Comparison of ENCODE assay signal across 8 cellular contexts in the genomic region with DNA sequence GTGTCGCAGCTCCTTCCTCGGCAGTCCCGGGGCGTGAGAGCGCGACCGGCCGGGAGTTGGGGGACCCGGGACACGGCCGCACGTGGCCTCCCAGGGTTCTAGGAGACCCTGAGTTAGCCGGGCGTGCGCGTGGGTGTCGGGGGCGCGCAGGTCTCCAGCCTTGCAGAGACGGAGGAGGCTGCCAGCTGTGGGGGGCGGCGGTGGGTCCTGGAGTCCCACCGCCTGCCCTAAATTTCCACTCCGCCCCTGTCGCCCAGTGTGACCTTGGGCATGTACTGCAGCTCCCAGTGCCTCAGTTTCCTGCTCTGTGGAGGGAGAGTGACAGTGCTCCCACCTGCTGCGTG. TPM values are rescaled to one million over a fixed set of nuclear protein-coding genes. Genes with fewer than 3 reads are reported as not detected.
DNase-seq lines count a peak whose midpoint lies in the region; ATAC-seq and TF ChIP-seq lines count a peak whose summit lies in the region.

No MANE protein-coding gene starts in this region.

- no peaks in the 10 kb centered on the region for H3K27me3 ChIP-seq in right atrium auricular region

- no peaks in the 10 kb centered on the region for H3K27me3 Mint-ChIP-seq in WTC11 (ENCODE audit: low read depth)

- CTCF ChIA-PET in WTC11 (lab: Charles Lee), result interaction anchor here (0.6 kb wide), 1 partner anchor 59 kb away, joined by 5 read pairs; no protein-coding TSS in a partner anchor

- DNase-seq in WTC11 (ENCODE audit: low spot score), result no peak
- DNase-seq in right atrium auricular region (ENCODE audit: low spot score), result no peak
- no peak for DNase-seq in NK-92 treated with Interleukin-12 subunit alpha and Interleukin-12 subunit beta, amount 100 ng/mL, for 24 hours (lab: John Stamatoyannopoulos, UW)
- no peak for DNase-seq in stimulated activated CD4-positive, alpha-beta T cell treated with anti-CD3 and anti-CD28 coated beads, Interleukin-15, amount 100 ng/mL, for 24 hours
- DNase-seq in cerebellum (ENCODE audit: low spot score), result no peak

- no peak overlapping the region for H3K27ac Mint-ChIP-seq in WTC11

- H3K9ac ChIP-seq in ES-I3 (ENCODE audit: low read depth, low read length), result peak overlapping the region; percentile 29; the same call in 1 of the 2 replicates

- H3K27ac ChIP-seq in right atrium auricular region (no peak overlapping the region), skin epidermis (peak overlapping the region in 7 of 21 experiments; percentile 14 to 59 (median 54))

- ATAC-seq in WTC11, result no peak
- no peak for ATAC-seq in HG02870 (IDR thresholded peaks at IDR 0.05; ENCODE audit: unreplicated experiment)

- H3K4me1 Mint-ChIP-seq in WTC11, result peaks cover 25% of the 10 kb centered on the region

- no peaks in the 10 kb centered on the region for H3K4me1 ChIP-seq in ES-I3 (ENCODE audit: insufficient read depth, low read length)
- peaks cover 0 to 12% of the 10 kb centered on the region in 2 donors for H3K4me1 ChIP-seq in right atrium auricular region

- H3K9me3 Mint-ChIP-seq in WTC11, result no peaks in the 10 kb centered on the region

- TF ChIP-seq CTCF in WTC11 (IDR thresholded peaks at IDR 0.05), result no peak
- no peak for TF ChIP-seq CTCF in right atrium auricular region (IDR thresholded peaks at IDR 0.05)

- POLR2A ChIA-PET in WTC11 (lab: Charles Lee), result no interaction called here

- no peaks in the 10 kb centered on the region for H3K9me3 ChIP-seq in ES-I3 (ENCODE audit: control insufficient read depth, insufficient read depth, low read length)
- H3K9me3 ChIP-seq in right atrium auricular region, result no peaks in the 10 kb centered on the region

- H3K36me3 ChIP-seq in ES-I3 (ENCODE audit: insufficient read depth, low read length) (no peaks in the 10 kb centered on the region), right atrium auricular region (no peaks in the 10 kb centered on the region)

- peak overlapping the region; percentile 18 to 37 for H3K4me3 ChIP-seq in right atrium auricular region
- H3K4me3 ChIP-seq in skin epidermis, result peak overlapping the region; percentile 5 to 42 (median 16)

- no peaks in the 10 kb centered on the region for H3K36me3 Mint-ChIP-seq in WTC11

- peak overlapping the region; percentile 57 for H3K4me3 Mint-ChIP-seq in WTC11

TF ChIP-seq in WTC11, 78 proteins besides CTCF, POLR2A, EP300 and RAD21:
- TF ChIP-seq, protein P1, sequence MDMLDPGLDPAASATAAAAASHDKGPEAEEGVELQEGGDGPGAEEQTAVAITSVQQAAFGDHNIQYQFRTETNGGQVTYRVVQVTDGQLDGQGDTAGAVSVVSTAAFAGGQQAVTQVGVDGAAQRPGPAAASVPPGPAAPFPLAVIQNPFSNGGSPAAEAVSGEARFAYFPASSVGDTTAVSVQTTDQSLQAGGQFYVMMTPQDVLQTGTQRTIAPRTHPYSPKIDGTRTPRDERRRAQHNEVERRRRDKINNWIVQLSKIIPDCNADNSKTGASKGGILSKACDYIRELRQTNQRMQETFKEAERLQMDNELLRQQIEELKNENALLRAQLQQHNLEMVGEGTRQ (CRISPR knock-in tag; IDR thresholded peaks at IDR 0.05), result no peak
- TF ChIP-seq, protein P2, sequence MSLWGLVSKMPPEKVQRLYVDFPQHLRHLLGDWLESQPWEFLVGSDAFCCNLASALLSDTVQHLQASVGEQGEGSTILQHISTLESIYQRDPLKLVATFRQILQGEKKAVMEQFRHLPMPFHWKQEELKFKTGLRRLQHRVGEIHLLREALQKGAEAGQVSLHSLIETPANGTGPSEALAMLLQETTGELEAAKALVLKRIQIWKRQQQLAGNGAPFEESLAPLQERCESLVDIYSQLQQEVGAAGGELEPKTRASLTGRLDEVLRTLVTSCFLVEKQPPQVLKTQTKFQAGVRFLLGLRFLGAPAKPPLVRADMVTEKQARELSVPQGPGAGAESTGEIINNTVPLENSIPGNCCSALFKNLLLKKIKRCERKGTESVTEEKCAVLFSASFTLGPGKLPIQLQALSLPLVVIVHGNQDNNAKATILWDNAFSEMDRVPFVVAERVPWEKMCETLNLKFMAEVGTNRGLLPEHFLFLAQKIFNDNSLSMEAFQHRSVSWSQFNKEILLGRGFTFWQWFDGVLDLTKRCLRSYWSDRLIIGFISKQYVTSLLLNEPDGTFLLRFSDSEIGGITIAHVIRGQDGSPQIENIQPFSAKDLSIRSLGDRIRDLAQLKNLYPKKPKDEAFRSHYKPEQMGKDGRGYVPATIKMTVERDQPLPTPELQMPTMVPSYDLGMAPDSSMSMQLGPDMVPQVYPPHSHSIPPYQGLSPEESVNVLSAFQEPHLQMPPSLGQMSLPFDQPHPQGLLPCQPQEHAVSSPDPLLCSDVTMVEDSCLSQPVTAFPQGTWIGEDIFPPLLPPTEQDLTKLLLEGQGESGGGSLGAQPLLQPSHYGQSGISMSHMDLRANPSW (CRISPR knock-in tag; conservative IDR thresholded peaks at IDR 0.05; ENCODE audit: low read depth), result no peak
- TF ChIP-seq ZNF138 (CRISPR knock-in tag; conservative IDR thresholded peaks at IDR 0.05) (no peak), ELF4 (CRISPR knock-in tag; IDR thresholded peaks at IDR 0.05; ENCODE audit: low read depth) (no peak), ZNF219 (CRISPR knock-in tag; IDR thresholded peaks at IDR 0.05; ENCODE audit: borderline replicate concordance) (no peak), GRHL2 (CRISPR knock-in tag; IDR thresholded peaks at IDR 0.05; ENCODE audit: insufficient replicate concordance, severe bottlenecking) (no peak), ETV6 (CRISPR knock-in tag; IDR thresholded peaks at IDR 0.05) (no peak), ZNF416 (CRISPR knock-in tag; IDR thresholded peaks at IDR 0.05) (no peak), ESRRA (CRISPR knock-in tag; IDR thresholded peaks at IDR 0.05; ENCODE audit: borderline replicate concordance) (no peak)
- TF ChIP-seq, protein P3, sequence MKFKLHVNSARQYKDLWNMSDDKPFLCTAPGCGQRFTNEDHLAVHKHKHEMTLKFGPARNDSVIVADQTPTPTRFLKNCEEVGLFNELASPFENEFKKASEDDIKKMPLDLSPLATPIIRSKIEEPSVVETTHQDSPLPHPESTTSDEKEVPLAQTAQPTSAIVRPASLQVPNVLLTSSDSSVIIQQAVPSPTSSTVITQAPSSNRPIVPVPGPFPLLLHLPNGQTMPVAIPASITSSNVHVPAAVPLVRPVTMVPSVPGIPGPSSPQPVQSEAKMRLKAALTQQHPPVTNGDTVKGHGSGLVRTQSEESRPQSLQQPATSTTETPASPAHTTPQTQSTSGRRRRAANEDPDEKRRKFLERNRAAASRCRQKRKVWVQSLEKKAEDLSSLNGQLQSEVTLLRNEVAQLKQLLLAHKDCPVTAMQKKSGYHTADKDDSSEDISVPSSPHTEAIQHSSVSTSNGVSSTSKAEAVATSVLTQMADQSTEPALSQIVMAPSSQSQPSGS (CRISPR knock-in tag; IDR thresholded peaks at IDR 0.05; ENCODE audit: borderline replicate concordance, low read depth), result no peak
- TF ChIP-seq, protein P4, sequence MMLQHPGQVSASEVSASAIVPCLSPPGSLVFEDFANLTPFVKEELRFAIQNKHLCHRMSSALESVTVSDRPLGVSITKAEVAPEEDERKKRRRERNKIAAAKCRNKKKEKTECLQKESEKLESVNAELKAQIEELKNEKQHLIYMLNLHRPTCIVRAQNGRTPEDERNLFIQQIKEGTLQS (CRISPR knock-in tag; conservative IDR thresholded peaks at IDR 0.05), result no peak
- TF ChIP-seq, protein P5, sequence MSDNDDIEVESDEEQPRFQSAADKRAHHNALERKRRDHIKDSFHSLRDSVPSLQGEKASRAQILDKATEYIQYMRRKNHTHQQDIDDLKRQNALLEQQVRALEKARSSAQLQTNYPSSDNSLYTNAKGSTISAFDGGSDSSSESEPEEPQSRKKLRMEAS (CRISPR knock-in tag; IDR thresholded peaks at IDR 0.05), result no peak
- TF ChIP-seq, protein P6, sequence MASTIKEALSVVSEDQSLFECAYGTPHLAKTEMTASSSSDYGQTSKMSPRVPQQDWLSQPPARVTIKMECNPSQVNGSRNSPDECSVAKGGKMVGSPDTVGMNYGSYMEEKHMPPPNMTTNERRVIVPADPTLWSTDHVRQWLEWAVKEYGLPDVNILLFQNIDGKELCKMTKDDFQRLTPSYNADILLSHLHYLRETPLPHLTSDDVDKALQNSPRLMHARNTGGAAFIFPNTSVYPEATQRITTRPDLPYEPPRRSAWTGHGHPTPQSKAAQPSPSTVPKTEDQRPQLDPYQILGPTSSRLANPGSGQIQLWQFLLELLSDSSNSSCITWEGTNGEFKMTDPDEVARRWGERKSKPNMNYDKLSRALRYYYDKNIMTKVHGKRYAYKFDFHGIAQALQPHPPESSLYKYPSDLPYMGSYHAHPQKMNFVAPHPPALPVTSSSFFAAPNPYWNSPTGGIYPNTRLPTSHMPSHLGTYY (CRISPR knock-in tag; IDR thresholded peaks at IDR 0.05), result no peak
TF ChIP-seq in WTC11: peak in this region for 0.

RNA-seq across cellular contexts. Expression of a gene that starts 18.8 kb away (rescaled TPM):
- total RNA-seq in WTC11 (2021), result 72.9 to 95.0 TPM (median 76.5 TPM) in 3 replicates
- 10 to 100 TPM; 12.9 to 19.4 TPM for total RNA-seq in right atrium auricular region
- 32.4 TPM for total RNA-seq in cerebellum

RNA-seq across cellular contexts. Expression of a gene that starts 52.9 kb away (rescaled TPM):
- total RNA-seq in WTC11 (2021) (0.37 to 1.1 TPM (median 0.92 TPM) in 3 replicates), right atrium auricular region (1 to 10 TPM; 2.4 to 3.9 TPM), cerebellum (2.6 TPM)
